1 cellular context compared by ENCODE assay signal in genomic region chr11:12684821-12685220, GRCh38.
TF ChIP-seq lines count a peak whose summit lies in the region.

No MANE protein-coding gene starts in this region.

TF ChIP-seq in GM23338, 12 proteins besides CTCF, POLR2A, EP300 and RAD21 (continued from another document):
- no peak for TF ChIP-seq POLR2AphosphoS5 (IDR thresholded peaks at IDR 0.05; ENCODE audit: low read depth)
- no peak for TF ChIP-seq EZH2phosphoT487 (IDR thresholded peaks at IDR 0.05; ENCODE audit: unreplicated experiment)
- no peak for TF ChIP-seq CREB1 (CRISPR knock-in tag; IDR thresholded peaks at IDR 0.05; ENCODE audit: low read depth)
